In the genomic region with DNA sequence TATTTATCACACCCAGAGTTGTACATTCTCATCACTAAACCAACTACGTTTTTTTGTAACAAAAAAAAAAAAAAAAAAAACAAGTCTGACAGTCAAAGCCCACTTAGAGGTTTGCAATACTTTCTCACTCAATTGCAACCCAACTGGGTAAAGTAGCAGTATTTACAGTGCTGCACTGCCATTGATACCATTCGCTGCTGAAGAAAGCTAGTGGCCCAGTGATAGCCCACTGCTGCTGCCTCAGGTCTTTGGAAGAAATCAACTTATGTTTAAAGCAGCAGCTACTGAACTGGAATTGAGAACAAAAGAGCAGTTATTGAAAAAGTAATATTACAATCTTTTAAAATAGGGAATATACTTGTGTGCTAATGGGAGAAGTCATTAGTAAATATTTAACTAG, we compare ENCODE assay signal across 8 cellular contexts. TPM values are rescaled to one million over a fixed set of nuclear protein-coding genes. Genes with fewer than 3 reads are reported as not detected.
DNase-seq lines count a peak whose midpoint lies in the region; ATAC-seq and TF ChIP-seq lines count a peak whose summit lies in the region.

No MANE protein-coding gene starts in this region.

- DNase-seq in NCI-H2227 (lab: John Stamatoyannopoulos, UW; ENCODE audit: unreplicated experiment), result peak; percentile 25
- no peak for DNase-seq in NCI-H2227 treated with DMSO at 0.1 percent for 48 hours (lab: John Stamatoyannopoulos, UW)
- DNase-seq in activated B cell treated with CpG ODN at 0.5 μM for 24 hours, result no peak
- DNase-seq in iPS DF 6.9 (ENCODE audit: low read depth, low spot score), result no peak
- no peak for DNase-seq in stomach
- DNase-seq in GM03348 (ENCODE audit: low spot score), result no peak
- no peak for DNase-seq in globus pallidus (ENCODE audit: low spot score)
- no peak for DNase-seq in A172 (ENCODE audit: low spot score)

- TF ChIP-seq EP300 in stomach (IDR thresholded peaks at IDR 0.05), result no peak

- H3K4me3 Mint-ChIP-seq in activated B cell treated with CpG ODN at 0.5 μM for 24 hours, result peak overlapping the region; percentile 90

- H3K4me1 Mint-ChIP-seq in activated B cell treated with CpG ODN at 0.5 μM for 24 hours, result peaks cover 57% of the 10 kb centered on the region

- no peak for ATAC-seq in activated B cell treated with CpG ODN at 0.5 μM for 24 hours (ENCODE audit: low read depth)

- H3K27me3 Mint-ChIP-seq in activated B cell treated with CpG ODN at 0.5 μM for 24 hours, result no peaks in the 10 kb centered on the region

- POLR2A ChIA-PET in activated B cell treated with CpG ODN at 0.5 μM for 24 hours (lab: Charles Lee), result interaction anchor here (0.6 to 8.8 kb wide), 12 partner anchors 9 to 1157 kb away, joined by 4 to 364 read pairs (median 13); partner anchors contain the start of gene COX20

- H3K36me3 ChIP-seq in iPS DF 6.9 (ENCODE audit: control insufficient read depth, insufficient read depth, low read length) (peaks cover 31% of the 10 kb centered on the region; the same call in 1 of the 2 replicates), stomach (peaks cover 36 to 49% (median 42%) of the 10 kb centered on the region in 4 donors)

- H3K36me3 Mint-ChIP-seq in activated B cell treated with CpG ODN at 0.5 μM for 24 hours (ENCODE audit: low read depth), result peaks cover 66% of the 10 kb centered on the region

- H3K4me1 ChIP-seq in iPS DF 6.9 (ENCODE audit: control insufficient read depth, insufficient read depth, low read length) (no peaks in the 10 kb centered on the region), stomach (peaks cover 34 to 70% (median 53%) of the 10 kb centered on the region in 4 donors)

- TF ChIP-seq POLR2A in stomach (IDR thresholded peaks at IDR 0.05), result no peak

- peak overlapping the region; percentile 75 for H3K27ac Mint-ChIP-seq in activated B cell treated with CpG ODN at 0.5 μM for 24 hours

- no peaks in the 10 kb centered on the region for H3K9me3 ChIP-seq in iPS DF 6.9 (ENCODE audit: control insufficient read depth, insufficient read depth, low read length)
- no peaks in the 10 kb centered on the region for H3K9me3 ChIP-seq in stomach

- H3K27me3 ChIP-seq in iPS DF 6.9 (ENCODE audit: control insufficient read depth, insufficient read depth, low read length), result no peaks in the 10 kb centered on the region
- no peaks in the 10 kb centered on the region for H3K27me3 ChIP-seq in stomach

- no peak overlapping the region for H3K27ac ChIP-seq in iPS DF 6.9 (ENCODE audit: low read length)
- peak overlapping the region in 4 of 5 donors; percentile 99 to 100 (median 100) for H3K27ac ChIP-seq in stomach

- CTCF ChIA-PET in activated B cell treated with CpG ODN at 0.5 μM for 24 hours (lab: Charles Lee), result interaction anchor here (0.8 to 7.8 kb wide), 5 partner anchors 10 to 181 kb away, joined by 4 to 56 read pairs (median 6); partner anchors contain the start of gene COX20

- intact Hi-C loops in activated B cell treated with CpG ODN at 0.5 μM for 24 hours (cut with micrococcal nuclease) (loop anchor here (1.0 to 10.0 kb wide), 5 partner anchors 7 to 814 kb away; partner anchors contain the start of gene KIF26B), stomach (cut with DNase I; ENCODE audit: low total_unique reads) (no loop called here)

- no CpG with 5 or more reads among the region's 2 CpGs for WGBS in iPS DF 6.9 (ENCODE audit: insufficient coverage, insufficient read length)
- 1 to 3% (median 2%) methylated on average over 2 of the region's 2 CpGs for WGBS in stomach, 5 donors

- no peaks in the 10 kb centered on the region for H3K9me3 Mint-ChIP-seq in activated B cell treated with CpG ODN at 0.5 μM for 24 hours

- peak overlapping the region; percentile 48; the same call in 1 of the 2 replicates for H3K4me3 ChIP-seq in iPS DF 6.9 (ENCODE audit: low read length)
- H3K4me3 ChIP-seq in stomach, result peak overlapping the region; percentile 72 to 98 (median 80)

- TF ChIP-seq CTCF in activated B cell treated with CpG ODN at 0.5 μM for 24 hours (IDR thresholded peaks at IDR 0.05), result no peak
- no peak for TF ChIP-seq CTCF in stomach (IDR thresholded peaks at IDR 0.05)

RNA-seq across cellular contexts. Expression of gene HNRNPU, which starts 2.7 kb away (rescaled TPM):
- total RNA-seq in activated B cell treated with CpG ODN at 0.5 μM for 24 hours (424 and 428 TPM in 2 replicates), stomach (100 to 1,000 TPM; 308 to 533 (median 327) TPM)
- polyA plus RNA-seq in stomach, result 100 to 1,000 TPM in 1 of 3 donors, 10 to 100 TPM in 2; 76.3 to 132 (median 94.9) TPM
- 520 and 628 TPM in 2 replicates for total RNA-seq in A172 (2014; rRNA removed; shearing (Covaris generic))

RNA-seq across cellular contexts. Expression of gene COX20, which starts 26.2 kb away (rescaled TPM):
- total RNA-seq in activated B cell treated with CpG ODN at 0.5 μM for 24 hours, result 37.1 and 37.6 TPM in 2 replicates
- total RNA-seq in stomach, result 10 to 100 TPM in 3 of 5 donors, 1 to 10 TPM in 2; 5.5 to 58.0 (median 28.0) TPM
- polyA plus RNA-seq in stomach, result 10 to 100 TPM; 55.4 to 65.7 (median 60.0) TPM
- total RNA-seq in A172 (2014; rRNA removed; shearing (Covaris generic)), result 71.6 and 76.1 TPM in 2 replicates
